Comparison of ENCODE assay signal across 14 cellular contexts in genomic region chr1:203931953-203932352, GRCh38.
DNase-seq lines count a peak whose midpoint lies in the region; ATAC-seq and TF ChIP-seq lines count a peak whose summit lies in the region.
"Had no signal": no experiment of that assay in that cellular context is flagged by ENCODE, and none has a peak within 500 bp of the region (broad histone marks: within the 10 kb centered on the region; RNA-seq: fewer than 3 reads in every experiment).

No MANE protein-coding gene starts in this region.

- H3K27me3 ChIP-seq in breast epithelium (no peaks in the 10 kb centered on the region), PC-3 (ENCODE audit: low read length) (no peaks in the 10 kb centered on the region)
- H3K27me3 ChIP-seq: BLaER1 treated with 17β-estradiol and CSF1 and Interleukin-3, amounts not matched to agents 10 nM and 100 nM had no signal

- TF ChIP-seq CTCF in breast epithelium (IDR thresholded peaks at IDR 0.05) = no peak
- no peak for TF ChIP-seq CTCF in MCF 10A (IDR thresholded peaks at IDR 0.05; ENCODE audit: unreplicated experiment)
- no peak for TF ChIP-seq CTCF in PC-3 (conservative IDR thresholded peaks at IDR 0.05; ENCODE audit: low read depth, low read length)
- TF ChIP-seq CTCF in epithelial cell of esophagus (IDR thresholded peaks at IDR 0.05; ENCODE audit: insufficient read depth, low read depth, low read length, missing control alignments) = no peak

- H2AFZ ChIP-seq in PC-3 (ENCODE audit: low read length) = no peak overlapping the region
- H2AFZ ChIP-seq: GM23248 had no signal

- H3K4me3 ChIP-seq in breast epithelium (no peak overlapping the region), PC-3 (ENCODE audit: low read length) (no peak overlapping the region), epithelial cell of esophagus (ENCODE audit: low read length) (no peak overlapping the region)
- H3K4me3 ChIP-seq: BLaER1 treated with 17β-estradiol and CSF1 and Interleukin-3, amounts not matched to agents 10 nM and 100 nM; GM12878; GM23248 had no signal

- no peak overlapping the region for H3K4me2 ChIP-seq in PC-3 (ENCODE audit: low read length)

- H3K36me3 ChIP-seq in breast epithelium (no peaks in the 10 kb centered on the region), PC-3 (ENCODE audit: low read depth, low read length) (no peaks in the 10 kb centered on the region)
- H3K36me3 ChIP-seq: BLaER1 treated with 17β-estradiol and CSF1 and Interleukin-3, amounts not matched to agents 10 nM and 100 nM had no signal

- H3F3A ChIP-seq in PC-3 (ENCODE audit: low read length, unreplicated experiment) = no peaks in the 10 kb centered on the region

- no peaks in the 10 kb centered on the region for H3K9me3 ChIP-seq in breast epithelium
- H3K9me3 ChIP-seq in PC-3 (ENCODE audit: low read length) = no peaks in the 10 kb centered on the region
- H3K9me3 ChIP-seq: BLaER1 treated with 17β-estradiol and CSF1 and Interleukin-3, amounts not matched to agents 10 nM and 100 nM had no signal

- no peak overlapping the region for H3K9ac ChIP-seq in PC-3 (ENCODE audit: low read length)
- H3K9ac ChIP-seq: BLaER1 treated with 17β-estradiol and CSF1 and Interleukin-3, amounts not matched to agents 10 nM and 100 nM; GM23248 had no signal

- H3K9me2 ChIP-seq in PC-3 (replicated peaks; ENCODE audit: low read length) = no peaks in the 10 kb centered on the region

- no peaks in the 10 kb centered on the region for H4K20me1 ChIP-seq in PC-3 (ENCODE audit: low read length)
- H4K20me1 ChIP-seq: BLaER1 treated with 17β-estradiol and CSF1 and Interleukin-3, amounts not matched to agents 10 nM and 100 nM had no signal

- no peaks in the 10 kb centered on the region for H3K36me3 Mint-ChIP-seq in MCF 10A (ENCODE audit: insufficient read depth, unreplicated experiment)
- no peaks in the 10 kb centered on the region for H3K36me3 Mint-ChIP-seq in activated naive CD4-positive, alpha-beta T cell treated with anti-CD3 and anti-CD28 coated beads for 36 hours (ENCODE audit: low read depth)

- no peaks in the 10 kb centered on the region for H3K27me3 Mint-ChIP-seq in MCF 10A (ENCODE audit: insufficient read depth, unreplicated experiment)
- no peaks in the 10 kb centered on the region for H3K27me3 Mint-ChIP-seq in activated naive CD4-positive, alpha-beta T cell treated with anti-CD3 and anti-CD28 coated beads for 36 hours (ENCODE audit: low read depth)

- H3K4me1 ChIP-seq in breast epithelium = no peaks in the 10 kb centered on the region
- peaks cover 14% of the 10 kb centered on the region for H3K4me1 ChIP-seq in PC-3 (ENCODE audit: insufficient read depth, low read length)

- POLR2A ChIA-PET in MCF 10A (lab: Yijun Ruan, JAX) (interaction anchor here (0.7 kb wide), 1 partner anchor 183 kb away, joined by 3 read pairs; no protein-coding TSS in a partner anchor), PC-3 (lab: Charles Lee; ENCODE audit: unreplicated experiment) (no interaction called here)

- intact Hi-C loops in breast epithelium (cut with DNase I; ENCODE audit: low total_unique reads) (no loop called here), MCF 10A (cut with micrococcal nuclease) (no loop called here), PC-3 (cut with micrococcal nuclease) (no loop called here), left ventricle myocardium superior (cut with micrococcal nuclease) (no loop called here)
- intact Hi-C loops in activated naive CD4-positive, alpha-beta T cell treated with anti-CD3 and anti-CD28 coated beads for 36 hours (cut with micrococcal nuclease) = no loop called here

- H3K4me3 Mint-ChIP-seq in MCF 10A (ENCODE audit: unreplicated experiment) = no peak overlapping the region
- no peak overlapping the region for H3K4me3 Mint-ChIP-seq in activated naive CD4-positive, alpha-beta T cell treated with anti-CD3 and anti-CD28 coated beads for 36 hours
- H3K4me3 Mint-ChIP-seq: CD4-positive, alpha-beta T cell had no signal

- no peak overlapping the region for H3K27ac Mint-ChIP-seq in MCF 10A (ENCODE audit: low read depth, unreplicated experiment)
- no peak overlapping the region for H3K27ac Mint-ChIP-seq in activated naive CD4-positive, alpha-beta T cell treated with anti-CD3 and anti-CD28 coated beads for 36 hours
- H3K27ac Mint-ChIP-seq: CD4-positive, alpha-beta T cell had no signal

- no peaks in the 10 kb centered on the region for H3K9me3 Mint-ChIP-seq in MCF 10A (ENCODE audit: unreplicated experiment)
- no peaks in the 10 kb centered on the region for H3K9me3 Mint-ChIP-seq in activated naive CD4-positive, alpha-beta T cell treated with anti-CD3 and anti-CD28 coated beads for 36 hours
- H3K9me3 Mint-ChIP-seq: CD4-positive, alpha-beta T cell had no signal

- BruUV-seq in MCF 10A (replicated peaks; lab: Mats Ljungman, UMichigan) = no TSS peak
- BruUV-seq in PC-3 (replicated peaks; lab: Mats Ljungman, UMichigan) = no TSS peak

- no peaks in the 10 kb centered on the region for H3K79me2 ChIP-seq in PC-3 (ENCODE audit: low read length)

- DNase-seq in breast epithelium (ENCODE audit: low spot score in 2 of 2) (peak; percentile 65 to 68), MCF 10A (ENCODE audit: unreplicated experiment) (no peak), PC-3 (peak; percentile 46), epithelial cell of esophagus (ENCODE audit: low read depth) (peak; percentile 40), left ventricle myocardium superior (no peak)
- no peak for DNase-seq in activated naive CD4-positive, alpha-beta T cell treated with anti-CD3 and anti-CD28 coated beads for 36 hours
- DNase-seq: ACHN; CD4-positive, alpha-beta T cell; DMS79; GM23248; H7 had no signal

- ATAC-seq in PC-3 (no peak), HG02852 (IDR thresholded peaks at IDR 0.05; ENCODE audit: unreplicated experiment) (no peak), left ventricle myocardium superior (no peak)
- ATAC-seq: GM12878 had no signal

- TF ChIP-seq POLR2A in breast epithelium (IDR thresholded peaks at IDR 0.05) = no peak

- H3K27ac ChIP-seq in breast epithelium (peak overlapping the region in 1 of 2 donors; percentile 4), PC-3 (ENCODE audit: low read length) (no peak overlapping the region)
- H3K27ac ChIP-seq: BLaER1 treated with 17β-estradiol and CSF1 and Interleukin-3, amounts not matched to agents 10 nM and 100 nM; GM23248 had no signal

- H3K4me1 Mint-ChIP-seq in MCF 10A (ENCODE audit: insufficient read depth, unreplicated experiment) = peaks cover 18% of the 10 kb centered on the region
- no peaks in the 10 kb centered on the region for H3K4me1 Mint-ChIP-seq in activated naive CD4-positive, alpha-beta T cell treated with anti-CD3 and anti-CD28 coated beads for 36 hours (ENCODE audit: low read depth)

- CTCF ChIA-PET in MCF 10A (lab: Yijun Ruan, JAX) = no interaction called here
- CTCF ChIA-PET in PC-3 (lab: Charles Lee) = no interaction called here
- CTCF ChIA-PET in activated naive CD4-positive, alpha-beta T cell treated with anti-CD3 and anti-CD28 coated beads for 36 hours (lab: Charles Lee) = no interaction called here

Comparison
In these comparisons a context has a peak if more than half of its experiments do, and no peak if none do; other contexts are left out.
1. DNase-seq: peak in breast epithelium (2 of 2), PC-3 (single experiment) and epithelial cell of esophagus (single experiment); none in MCF 10A (single experiment), activated naive CD4-positive, alpha-beta T cell treated with anti-CD3 and anti-CD28 coated beads for 36 hours (single experiment) and left ventricle myocardium superior (single experiment).